ENCODE assay signal across 8 cellular contexts in genomic region chr11:66288866-66289547, GRCh38. TPM values are rescaled to one million over a fixed set of nuclear protein-coding genes. Genes with fewer than 3 reads are reported as not detected.
DNase-seq lines count a peak whose midpoint lies in the region; ATAC-seq and TF ChIP-seq lines count a peak whose summit lies in the region.

Gene YIF1A, minus strand, starts transcription at chr11:66289143. Its CDS starts 158 bp downstream, at chr11:66288985.

- H3K36me3 ChIP-seq in H7 (replicated peaks; ENCODE audit: control insufficient read depth, insufficient read depth, low read length): peaks cover 6% of the 10 kb centered on the region

- H3K27me3 Mint-ChIP-seq in natural killer cell (ENCODE audit: low read depth in 2 of 2): peaks cover 28% of the 10 kb centered on the region in 2 donors

- peak within 1 kb of the TSS; percentile 82 for H3K4me3 ChIP-seq in H7 (ENCODE audit: insufficient read depth, low read depth, low read length)

- H3K9me3 Mint-ChIP-seq in natural killer cell: no peaks in the 10 kb centered on the region

- H3K36me3 Mint-ChIP-seq in natural killer cell: no peaks in the 10 kb centered on the region

- peak within 1 kb of the TSS; percentile 96 for H3K4me3 Mint-ChIP-seq in natural killer cell

- DNase-seq in ELF-1 (ENCODE audit: low read depth, low spot score) (peak; percentile 100), H7 (peak; percentile 100), M059J (ENCODE audit: low read depth) (peak; percentile 99), SHP77 (lab: John Stamatoyannopoulos, UW) (peak; percentile 100), fibroblast of peridontal ligament (ENCODE audit: extremely low read depth) (peak; percentile 99), natural killer cell (peak; percentile 97)
- peak; percentile 98 for DNase-seq in activated effector memory CD4-positive, alpha-beta T cell treated with Interleukin-2 at 50 U/mL for 16 hours
- DNase-seq in stimulated activated naive CD4-positive, alpha-beta T cell treated with Interleukin-2 at 50 U/mL for 16 hours (lab: John Stamatoyannopoulos, UW): peak; percentile 99

- peak within 1 kb of the TSS; percentile 87 to 89 for H3K27ac Mint-ChIP-seq in natural killer cell

- peaks cover 31% of the 10 kb centered on the region for H3K27me3 ChIP-seq in H7 (ENCODE audit: control insufficient read depth, insufficient read depth, low read length)

- no peak for TF ChIP-seq CTCF in natural killer cell (IDR thresholded peaks at IDR 0.05)

- peak; percentile 91 to 98 (median 91) for ATAC-seq in natural killer cell

- H3K4me1 Mint-ChIP-seq in natural killer cell: peaks cover 24 to 43% of the 10 kb centered on the region in 2 donors

- intact Hi-C loops in natural killer cell (cut with micrococcal nuclease): loop anchor here (1.0 kb wide), 1 partner anchor 21 kb away; the partner anchor contains the start of gene RAB1B

RNA-seq across cellular contexts. Expression of gene YIF1A, which starts in this region (rescaled TPM):
- 117 and 125 TPM in 2 replicates for total RNA-seq in H7 (2014; rRNA removed; shearing (Covaris generic))
- total RNA-seq in M059J (2014; rRNA removed; shearing (Covaris generic)): 197 and 221 TPM in 2 replicates
- total RNA-seq in natural killer cell: 10 to 100 TPM; 21.9 to 28.5 (median 23.6) TPM

Comparison
In these comparisons a context has a peak if more than half of its experiments do, and no peak if none do; other contexts are left out.
1. Peak in every context shown above with its lines: DNase-seq, ATAC-seq and H3K4me3 ChIP-seq.